ENCODE assay signal across 8 cellular contexts in genomic region chr16:89815639-89816348, GRCh38. TPM values are rescaled to one million over a fixed set of nuclear protein-coding genes. Genes with fewer than 3 reads are reported as not detected.
DNase-seq lines count a peak whose midpoint lies in the region; ATAC-seq and TF ChIP-seq lines count a peak whose summit lies in the region.

No MANE protein-coding gene starts in this region.

- peaks cover 5% of the 10 kb centered on the region; the same call in 1 of the 2 replicates for H3K4me1 ChIP-seq in Panc1 (ENCODE audit: control insufficient read depth, insufficient read depth, low read length)
- no peaks in the 10 kb centered on the region for H3K4me1 ChIP-seq in effector memory CD4-positive, alpha-beta T cell (ENCODE audit: control insufficient read depth, insufficient read depth, low read length, poor library complexity, severe bottlenecking)
- H3K4me1 ChIP-seq in neutrophil (ENCODE audit: control insufficient read depth in 1 of 2, insufficient read depth in 1 of 2, low read depth in 1 of 2, low read length in 1 of 2) = peaks cover 19 to 21% of the 10 kb centered on the region in 2 experiments

- H3K27ac ChIP-seq in Panc1 (ENCODE audit: low read length) = peak overlapping the region; percentile 77
- no peak overlapping the region for H3K27ac ChIP-seq in effector memory CD4-positive, alpha-beta T cell (ENCODE audit: insufficient read depth, low read length, poor library complexity, severe bottlenecking)
- H3K27ac ChIP-seq in neutrophil = no peak overlapping the region

- H3K27ac Mint-ChIP-seq in activated naive CD4-positive, alpha-beta T cell treated with anti-CD3 and anti-CD28 coated beads, Interleukin-2, amount 50 U/mL, for 24 hours = no peak overlapping the region

- POLR2A ChIA-PET in Panc1 (lab: Charles Lee) = no interaction called here

- H3K27me3 ChIP-seq in Panc1 (ENCODE audit: control insufficient read depth, insufficient read depth, low read length) = no peaks in the 10 kb centered on the region
- H3K27me3 ChIP-seq in effector memory CD4-positive, alpha-beta T cell (replicated peaks; ENCODE audit: control insufficient read depth, insufficient read depth, low read length, poor library complexity, severe bottlenecking) = no peaks in the 10 kb centered on the region
- H3K27me3 ChIP-seq in neutrophil = peaks cover 7% of the 10 kb centered on the region

- BruUV-seq in Panc1 (replicated peaks; lab: Mats Ljungman, UMichigan) = no TSS peak

- intact Hi-C loops in Panc1 (cut with micrococcal nuclease; ENCODE audit: unreplicated experiment) = loop anchor here (5.0 kb wide), 1 partner anchor 47 kb away; no protein-coding TSS in a partner anchor

- TF ChIP-seq CTCF in Panc1 (IDR thresholded peaks at IDR 0.05) (no peak), neutrophil (IDR thresholded peaks at IDR 0.05) (no peak)

- H3K36me3 Mint-ChIP-seq in activated naive CD4-positive, alpha-beta T cell treated with anti-CD3 and anti-CD28 coated beads, Interleukin-2, amount 50 U/mL, for 24 hours = peaks cover 3% of the 10 kb centered on the region

- no peaks in the 10 kb centered on the region for H3K27me3 Mint-ChIP-seq in activated naive CD4-positive, alpha-beta T cell treated with anti-CD3 and anti-CD28 coated beads, Interleukin-2, amount 50 U/mL, for 24 hours

- H3K9me3 ChIP-seq in Panc1 (ENCODE audit: control insufficient read depth, insufficient read depth, low read depth, low read length) = no peaks in the 10 kb centered on the region
- no peaks in the 10 kb centered on the region for H3K9me3 ChIP-seq in effector memory CD4-positive, alpha-beta T cell (ENCODE audit: control insufficient read depth, low read length)
- H3K9me3 ChIP-seq in neutrophil = no peaks in the 10 kb centered on the region

- no peaks in the 10 kb centered on the region for H3K9me3 Mint-ChIP-seq in activated naive CD4-positive, alpha-beta T cell treated with anti-CD3 and anti-CD28 coated beads, Interleukin-2, amount 50 U/mL, for 24 hours

- H3K4me1 Mint-ChIP-seq in activated naive CD4-positive, alpha-beta T cell treated with anti-CD3 and anti-CD28 coated beads, Interleukin-2, amount 50 U/mL, for 24 hours = peaks cover 23% of the 10 kb centered on the region

- DNase-seq in activated naive CD4-positive, alpha-beta T cell treated with anti-CD3 and anti-CD28 coated beads, Interleukin-2, amount 50 U/mL, for 16 hours = no peak
- DNase-seq in Panc1 (ENCODE audit: low read depth, low spot score) = no peak
- no peak for DNase-seq in effector memory CD4-positive, alpha-beta T cell
- DNase-seq in activated effector memory CD4-positive, alpha-beta T cell treated with Interleukin-2 at 50 U/mL for 16 hours = no peak
- DNase-seq in globus pallidus (ENCODE audit: low spot score) = no peak

- H3K4me3 ChIP-seq in Panc1 (ENCODE audit: low read depth in 2 of 2, low read length in 2 of 2) (peak overlapping the region; percentile 69 to 70), neutrophil (ENCODE audit: low read depth in 1 of 2, low read length in 1 of 2) (peak overlapping the region; percentile 69 to 75)
- peak overlapping the region; percentile 44 for H3K4me3 ChIP-seq in effector memory CD4-positive, alpha-beta T cell (ENCODE audit: insufficient read depth, low read depth, low read length, poor library complexity, severe bottlenecking)

- peak overlapping the region; percentile 81 for H3K4me3 Mint-ChIP-seq in activated naive CD4-positive, alpha-beta T cell treated with anti-CD3 and anti-CD28 coated beads, Interleukin-2, amount 50 U/mL, for 24 hours

- CTCF ChIA-PET in Panc1 (lab: Charles Lee) = no interaction called here

- peaks cover 5% of the 10 kb centered on the region; the same call in 1 of the 2 replicates for H3K36me3 ChIP-seq in Panc1 (ENCODE audit: control insufficient read depth, insufficient read depth, low read length)
- H3K36me3 ChIP-seq in effector memory CD4-positive, alpha-beta T cell (ENCODE audit: control insufficient read depth, insufficient read depth, low read length) = no peaks in the 10 kb centered on the region
- H3K36me3 ChIP-seq in neutrophil = peaks cover 2% of the 10 kb centered on the region

- peak; percentile 33 for ATAC-seq in HG02852 (IDR thresholded peaks at IDR 0.05; ENCODE audit: unreplicated experiment)
- peak; percentile 47 for ATAC-seq in Panc1

- in situ Hi-C loops in Panc1 (cut with HindIII; ENCODE audit: low pct_unique_long_range_greater_than_20kb, low sequenced_read_pairs) = no loop called here

RNA-seq across cellular contexts. Expression of gene FANCA, which starts 0.7 kb away (rescaled TPM):
- total RNA-seq in Panc1 (2021; ENCODE audit: unreplicated experiment) = 56.8 TPM
- 21.1 TPM for polyA plus RNA-seq in Panc1 (2012; ENCODE audit: insufficient read length)

RNA-seq across cellular contexts. Expression of gene SPIRE2, which starts 12.5 kb away (rescaled TPM):
- 21.7 TPM for total RNA-seq in Panc1 (2021; ENCODE audit: unreplicated experiment)
- polyA plus RNA-seq in Panc1 (2012; ENCODE audit: insufficient read length) = 24.5 TPM

RNA-seq across cellular contexts. Expression of gene TCF25, which starts 57.6 kb away (rescaled TPM):
- total RNA-seq in Panc1 (2021; ENCODE audit: unreplicated experiment) = 144 TPM
- 163 TPM for polyA plus RNA-seq in Panc1 (2012; ENCODE audit: insufficient read length)
